ENCODE assay signal across 14 cellular contexts in the genomic region with DNA sequence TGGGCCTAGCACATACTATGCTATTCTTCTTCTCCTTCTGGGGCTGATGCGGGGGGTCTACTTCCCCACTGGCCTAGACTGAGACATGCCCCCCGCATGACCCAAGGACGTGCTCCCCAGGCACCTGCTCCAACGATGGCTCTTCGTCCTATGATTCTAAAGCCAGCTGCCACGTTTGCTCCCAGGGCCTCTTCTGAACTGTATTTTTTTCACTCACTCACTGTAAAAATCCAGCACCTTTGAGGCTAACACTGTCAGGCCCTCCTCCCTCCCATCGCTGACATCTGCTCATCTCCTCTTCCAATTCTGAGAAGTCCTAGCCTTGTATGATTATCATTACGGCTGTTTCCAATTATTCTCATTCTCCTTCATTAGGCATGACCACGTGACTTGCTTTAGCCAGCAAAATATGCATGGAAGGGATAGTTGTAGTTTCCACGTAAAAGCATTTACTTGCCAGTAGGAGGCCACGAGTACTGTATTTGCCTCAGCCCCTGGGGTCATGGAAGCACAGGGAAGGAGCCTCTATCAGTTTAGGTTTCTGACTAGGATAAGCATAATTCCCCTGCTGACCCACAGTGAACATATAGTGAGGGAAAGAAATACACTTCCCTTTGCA. TPM values are rescaled to one million over a fixed set of nuclear protein-coding genes. Genes with fewer than 3 reads are reported as not detected.
DNase-seq lines count a peak whose midpoint lies in the region; ATAC-seq, FAIRE-seq and TF ChIP-seq lines count a peak whose summit lies in the region.
"Had no signal": no experiment of that assay in that cellular context is flagged by ENCODE, and none has a peak within 500 bp of the region (broad histone marks: within the 10 kb centered on the region; RNA-seq: fewer than 3 reads in every experiment).

No MANE protein-coding gene starts in this region.

- H3K9ac ChIP-seq in HepG2 (ENCODE audit: insufficient read depth, low read depth, low read length) = no peak overlapping the region

- no peaks in the 10 kb centered on the region for H3K9me3 Mint-ChIP-seq in type B pancreatic cell
- H3K9me3 Mint-ChIP-seq: naive B cell had no signal

- no peaks in the 10 kb centered on the region for H4K20me1 ChIP-seq in HepG2 (ENCODE audit: insufficient read depth, low read length)

- H3K4me1 Mint-ChIP-seq in type B pancreatic cell (ENCODE audit: unreplicated experiment) = peaks cover 31% of the 10 kb centered on the region

- no peaks in the 10 kb centered on the region for H3K36me3 Mint-ChIP-seq in type B pancreatic cell
- H3K36me3 Mint-ChIP-seq: naive B cell had no signal

- no peaks in the 10 kb centered on the region for H3K79me2 ChIP-seq in HepG2 (ENCODE audit: insufficient read depth, low read length)

- no peaks in the 10 kb centered on the region for H3K4me1 ChIP-seq in HepG2 (ENCODE audit: insufficient read depth, low read length)
- no peaks in the 10 kb centered on the region for H3K4me1 ChIP-seq in right lobe of liver

- no peaks in the 10 kb centered on the region for H3K9me3 ChIP-seq in HepG2 (ENCODE audit: low read length)
- H3K9me3 ChIP-seq in right lobe of liver = no peaks in the 10 kb centered on the region

- H3K4me3 Mint-ChIP-seq in type B pancreatic cell = peak overlapping the region; percentile 21
- H3K4me3 Mint-ChIP-seq: naive B cell had no signal

- H3K4me2 ChIP-seq in HepG2 (ENCODE audit: low read depth, low read length) = no peak overlapping the region

- H3K27ac ChIP-seq in HepG2 (ENCODE audit: extremely low read length, insufficient read depth, low read length) = no peak overlapping the region
- H3K27ac ChIP-seq in right lobe of liver = no peak overlapping the region

- H3K27me3 Mint-ChIP-seq in type B pancreatic cell = peaks cover 5% of the 10 kb centered on the region
- H3K27me3 Mint-ChIP-seq: naive B cell had no signal

- H3K27me3 ChIP-seq in HepG2 (ENCODE audit: control insufficient read depth in 1 of 2, insufficient read depth in 2 of 2, low read length in 2 of 2) (peaks cover 0 to 32% of the 10 kb centered on the region in 2 experiments; a peak in 3 of 5 replicates), right lobe of liver (no peaks in the 10 kb centered on the region)

- no peaks in the 10 kb centered on the region for H3K36me3 ChIP-seq in HepG2 (replicated peaks in 1 of 2; ENCODE audit: control insufficient read depth in 1 of 2, insufficient read depth in 2 of 2, low read length in 2 of 2)
- no peaks in the 10 kb centered on the region for H3K36me3 ChIP-seq in right lobe of liver

- no peak overlapping the region for H2AFZ ChIP-seq in HepG2 (ENCODE audit: low read length)

- TF ChIP-seq POLR2A in HepG2 (IDR thresholded peaks at IDR 0.05; ENCODE audit: insufficient read depth in 1 of 2, low read depth in 2 of 2, low read length in 2 of 2) (no peak), right lobe of liver (IDR thresholded peaks at IDR 0.05) (no peak)

- no peak for TF ChIP-seq RAD21 in HepG2 (CRISPR knock-in tag; IDR thresholded peaks at IDR 0.05)

- ATAC-seq in HepG2 (no peak), right lobe of liver (no peak), HG03108 (IDR thresholded peaks at IDR 0.05; ENCODE audit: unreplicated experiment) (no peak), HG03175 (IDR thresholded peaks at IDR 0.05; ENCODE audit: unreplicated experiment) (no peak), GM21619 (IDR thresholded peaks at IDR 0.05; ENCODE audit: unreplicated experiment) (no peak)

- intact Hi-C loops in HepG2 (cut with micrococcal nuclease; ENCODE audit: unreplicated experiment) = no loop called here
- intact Hi-C loops in right lobe of liver (cut with DNase I) = no loop called here

- TF ChIP-seq EP300 in HepG2 (IDR thresholded peaks at IDR 0.05; ENCODE audit: low read depth in 2 of 2, low read length in 2 of 2) (no peak), HepG2 (CRISPR knock-in tag; IDR thresholded peaks at IDR 0.05; ENCODE audit: borderline replicate concordance) (no peak)

- in situ Hi-C loops in HepG2 (cut with HindIII; ENCODE audit: extremely low pct_ligation_motif_present, low pct_unique_long_range_greater_than_20kb) (no loop called here), SK-MEL-5 (cut with HindIII; ENCODE audit: low pct_unique_long_range_greater_than_20kb, low sequenced_read_pairs) (no loop called here)

- no peak for FAIRE-seq in HepG2 (lab: Jason Lieb, UNC)
- FAIRE-seq: kidney had no signal

- 33% methylated on average over 9 of the region's 11 CpGs for WGBS in HepG2 (ENCODE audit: low lambda C conversion rate)
- 100% methylated on average over 4 of the region's 11 CpGs for WGBS in right lobe of liver (ENCODE audit: insufficient coverage, low coverage, low lambda C conversion rate, missing lambda C conversion rate)

- no TSS peak for BruUV-seq in HepG2 (replicated peaks; lab: Mats Ljungman, UMichigan)

- CTCF ChIA-PET in HepG2 (lab: Yijun Ruan, JAX; ENCODE audit: low intra/inter-chr PET ratio, low total read pairs) = no interaction called here

- peak overlapping the region; percentile 57 for H3K27ac Mint-ChIP-seq in type B pancreatic cell

- TF ChIP-seq CTCF in HepG2 (CRISPR knock-in tag; IDR thresholded peaks at IDR 0.05) = no peak
- TF ChIP-seq CTCF in right lobe of liver (IDR thresholded peaks at IDR 0.05) = no peak
- peak; percentile 31 for TF ChIP-seq CTCF in fibroblast of mammary gland (conservative IDR thresholded peaks at IDR 0.05; ENCODE audit: control insufficient read depth, insufficient read depth, low read depth, low read length)
- TF ChIP-seq CTCF in type B pancreatic cell (conservative IDR thresholded peaks at IDR 0.05) = peak; percentile 55

- POLR2A ChIA-PET in HepG2 (lab: Yijun Ruan, JAX) = no interaction called here

- no peak for DNase-seq in HepG2 (ENCODE audit: low spot score)
- no peak for DNase-seq in right lobe of liver
- peak; percentile 50 for DNase-seq in SK-MEL-5 (ENCODE audit: low read depth, low spot score)
- DNase-seq in fibroblast of mammary gland (ENCODE audit: low read depth) = peak; percentile 55
- DNase-seq in type B pancreatic cell (ENCODE audit: extremely low spot score, unreplicated experiment) = no peak
- DNase-seq: activated T-cell treated with anti-CD3 and anti-CD28 coated beads, Interleukin-2, amount 50 U/mL, for 1 hour; C1 segment of cervical spinal cord; erythroblast; kidney; naive B cell; NCI-H2107 had no signal

- H3K4me3 ChIP-seq in HepG2 (replicated peaks in 1 of 3; ENCODE audit: insufficient read depth in 1 of 3, low read depth in 2 of 3, low read length in 3 of 3) (no peak overlapping the region), right lobe of liver (no peak overlapping the region), fibroblast of mammary gland (ENCODE audit: control insufficient read depth, low read depth, low read length) (no peak overlapping the region)

TF ChIP-seq in HepG2, 621 proteins besides CTCF, POLR2A, EP300 and RAD21:
- TF ChIP-seq ZNF841 (CRISPR knock-in tag; IDR thresholded peaks at IDR 0.05; ENCODE audit: borderline replicate concordance) (no peak), RAD51 (IDR thresholded peaks at IDR 0.05; ENCODE audit: borderline replicate concordance) (peak; percentile 65; the same call in 1 of the 2 replicates)

RNA-seq across cellular contexts. Expression of gene EDN2, which starts 19.1 kb away (rescaled TPM):
- not detected in 2 replicates for total RNA-seq in HepG2 (2016; rRNA removed; fragmentation: Illumina TruSeq; extraction: Trizol)
- total RNA-seq in HepG2 (2016; cell fraction: cytosol; rRNA removed; fragmentation: Illumina TruSeq; extraction: Trizol; ENCODE audit: low read depth) = not detected in 2 replicates
- not detected in 2 replicates for total RNA-seq in HepG2 (2016; cell fraction: insoluble cytoplasmic fraction; rRNA removed; fragmentation: Illumina TruSeq; extraction: Trizol)
- not detected in 2 replicates for total RNA-seq in HepG2 (2016; cell fraction: membrane; rRNA removed; fragmentation: Illumina TruSeq; extraction: Trizol)
- total RNA-seq in HepG2 (2016; cell fraction: nucleus; rRNA removed; fragmentation: Illumina TruSeq; extraction: Trizol) = not detected in 2 replicates
- polyA plus RNA-seq in HepG2 (2011; rRNA removed) = not detected in 2 replicates
- polyA plus RNA-seq in HepG2 (2011; cell fraction: cytosol; rRNA removed) = not detected in 2 replicates
- polyA plus RNA-seq in HepG2 (2011; cell fraction: nucleus; rRNA removed) = not detected in 2 replicates
- not detected in 2 replicates for polyA plus RNA-seq in HepG2 (2012)
- not detected in 2 replicates for polyA plus RNA-seq in HepG2 (2016; cell fraction: cytosol; fragmentation: Illumina TruSeq; extraction: Trizol; ENCODE audit: low read depth)
- not detected in 2 replicates for polyA plus RNA-seq in HepG2 (2016; cell fraction: insoluble cytoplasmic fraction; fragmentation: Illumina TruSeq; extraction: Trizol; ENCODE audit: low read depth)
- not detected in 2 replicates for polyA plus RNA-seq in HepG2 (2016; cell fraction: membrane; fragmentation: Illumina TruSeq; extraction: Trizol; ENCODE audit: low read depth)
- not detected in 2 replicates for polyA plus RNA-seq in HepG2 (2016; cell fraction: nucleus; fragmentation: Illumina TruSeq; extraction: Trizol; ENCODE audit: insufficient read depth, low read depth)
- polyA minus RNA-seq in HepG2 (2011; rRNA and poly(A)+ RNA removed; ENCODE audit: low replicate concordance) = 1.1 TPM in 1 of 2 replicates, not detected in the other
- not detected in 2 replicates for polyA minus RNA-seq in HepG2 (2011; cell fraction: cytosol; rRNA and poly(A)+ RNA removed)
- polyA minus RNA-seq in HepG2 (2011; cell fraction: nucleus; rRNA and poly(A)+ RNA removed) = not detected in 2 replicates
- total RNA-seq in right lobe of liver = 1 to 10 TPM in 1 of 6 experiments, under 1 TPM in 3, not detected in 2; 0.18 to 1.6 (median 0.31) TPM
- total RNA-seq in SK-MEL-5 (2014; rRNA removed; shearing (Covaris generic)) = not detected in 2 replicates
- polyA plus RNA-seq in SK-MEL-5 (2015; cell fraction: cytosol; rRNA removed) = not detected in 2 replicates
- polyA plus RNA-seq in SK-MEL-5 (2015; cell fraction: nucleus; rRNA removed) = not detected in 2 replicates
- total RNA-seq in type B pancreatic cell (ENCODE audit: low replicate concordance) = 0.24 and 1.0 TPM in 2 replicates

Comparison
In these comparisons a context has a peak if more than half of its experiments do, and no peak if none do; other contexts are left out.
1. DNase-seq: peak in SK-MEL-5 (single experiment) and fibroblast of mammary gland (single experiment); none in HepG2 (single experiment), right lobe of liver (0 of 3) and type B pancreatic cell (single experiment).
2. CTCF ChIP-seq: peak in fibroblast of mammary gland (single experiment) and type B pancreatic cell (single experiment); none in HepG2 (single experiment) and right lobe of liver (0 of 4).